ENCODE assay signal across 8 cellular contexts in the genomic region with DNA sequence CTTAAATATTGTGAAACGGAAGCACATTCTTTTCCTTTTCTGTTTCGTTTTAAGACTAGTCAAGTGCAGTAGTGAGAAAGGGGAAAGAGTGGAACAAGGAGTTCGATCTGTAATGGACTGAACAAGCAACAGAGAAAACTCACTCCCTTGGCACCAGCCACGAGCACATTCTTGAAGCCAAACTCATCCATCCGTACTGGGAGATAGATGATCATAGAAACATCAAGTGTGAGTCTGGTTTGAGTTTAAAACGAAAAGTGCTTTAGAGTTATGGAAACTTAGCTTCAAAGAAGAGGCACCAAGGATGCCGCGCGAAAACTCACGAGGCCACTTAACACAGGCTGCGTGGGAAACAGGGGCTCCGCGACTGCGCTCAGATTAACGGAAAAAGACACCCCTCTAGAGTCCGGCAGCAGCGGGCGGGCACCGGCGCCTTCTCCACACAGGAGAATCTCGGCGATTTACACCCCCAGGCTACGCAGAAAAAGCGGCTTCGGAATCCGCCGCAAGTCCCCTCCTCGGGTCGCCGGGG. TPM values are rescaled to one million over a fixed set of nuclear protein-coding genes. Genes with fewer than 3 reads are reported as not detected.
DNase-seq lines count a peak whose midpoint lies in the region; ATAC-seq, FAIRE-seq and TF ChIP-seq lines count a peak whose summit lies in the region.

No MANE protein-coding gene starts in this region.

- H3K4me1 ChIP-seq in PC-3 (ENCODE audit: insufficient read depth, low read length) (peaks cover 5% of the 10 kb centered on the region; the same call in 1 of the 2 replicates), breast epithelium (no peaks in the 10 kb centered on the region), keratinocyte (ENCODE audit: control insufficient read depth, extremely low read depth, insufficient read depth, low read length) (peaks cover 10% of the 10 kb centered on the region)

- H3K79me2 ChIP-seq in PC-3 (ENCODE audit: low read length): no peaks in the 10 kb centered on the region
- no peaks in the 10 kb centered on the region for H3K79me2 ChIP-seq in keratinocyte (ENCODE audit: control insufficient read depth, insufficient read depth, low read length)

- dilution Hi-C loops in keratinocyte (cut with MboI; ENCODE audit: extremely low pct_ligation_motif_present, low sequenced_read_pairs): no loop called here

- H2AFZ ChIP-seq in PC-3 (ENCODE audit: low read length): peak overlapping the region; percentile 58
- H2AFZ ChIP-seq in keratinocyte (ENCODE audit: control insufficient read depth, low read length): peak overlapping the region; percentile 76

- H3K4me2 ChIP-seq in PC-3 (ENCODE audit: low read length): peak overlapping the region; percentile 85
- H3K4me2 ChIP-seq in keratinocyte (ENCODE audit: control insufficient read depth, extremely low read depth, insufficient read depth, low read depth, low read length): peak overlapping the region; percentile 92

- BruUV-seq in PC-3 (replicated peaks; lab: Mats Ljungman, UMichigan): TSS peak; percentile 58

- no peak for TF ChIP-seq POLR2A in breast epithelium (IDR thresholded peaks at IDR 0.05)

- H3K27ac ChIP-seq in CD4-positive, alpha-beta T cell (ENCODE audit: low read depth, low read length): no peak overlapping the region
- no peak overlapping the region for H3K27ac ChIP-seq in PC-3 (ENCODE audit: low read length)
- H3K27ac ChIP-seq in breast epithelium: peak overlapping the region; percentile 78 to 79
- peak overlapping the region; percentile 28 for H3K27ac ChIP-seq in keratinocyte (ENCODE audit: control insufficient read depth, insufficient read depth, low read length)

- POLR2A ChIA-PET in CD4-positive, alpha-beta T cell (lab: Charles Lee): interaction anchor here (1.1 to 1.9 kb wide), 5 partner anchors 10 to 326 kb away, joined by 3 to 10 read pairs (median 7); a partner anchor contains a TSS
- POLR2A ChIA-PET in PC-3 (lab: Charles Lee; ENCODE audit: unreplicated experiment): interaction anchor here (0.6 kb wide), 1 partner anchor 38 kb away, joined by 3 read pairs; a partner anchor contains a TSS

- no peaks in the 10 kb centered on the region for H3K36me3 Mint-ChIP-seq in CD4-positive, alpha-beta T cell (ENCODE audit: low read depth)

- intact Hi-C loops in CD4-positive, alpha-beta T cell (cut with DNase I, micrococcal nuclease): loop anchor here (5.0 to 10.0 kb wide), 4 partner anchors 39 to 851 kb away; a partner anchor contains a TSS
- intact Hi-C loops in PC-3 (cut with micrococcal nuclease): no loop called here
- intact Hi-C loops in breast epithelium (cut with DNase I; ENCODE audit: low total_unique reads): no loop called here

- CTCF ChIA-PET in CD4-positive, alpha-beta T cell (lab: Charles Lee): interaction anchor here (1.1 to 1.4 kb wide), 3 partner anchors 10 to 44 kb away, joined by 3 to 6 read pairs (median 3); no protein-coding TSS in a partner anchor
- CTCF ChIA-PET in PC-3 (lab: Charles Lee): no interaction called here

- H3K4me3 ChIP-seq in PC-3 (ENCODE audit: low read length) (peak overlapping the region; percentile 69), breast epithelium (peak overlapping the region; percentile 61 to 81 (median 74)), keratinocyte (ENCODE audit: control insufficient read depth in 2 of 3, extremely low read depth in 1 of 3, insufficient read depth in 2 of 3, low read depth in 1 of 3, low read length in 3 of 3) (peak overlapping the region; percentile 56 to 68 (median 62))

- no peaks in the 10 kb centered on the region for H3K27me3 ChIP-seq in CD4-positive, alpha-beta T cell (ENCODE audit: control insufficient read depth, insufficient read depth, low read length)
- H3K27me3 ChIP-seq in PC-3 (ENCODE audit: low read length) (no peaks in the 10 kb centered on the region), breast epithelium (no peaks in the 10 kb centered on the region), keratinocyte (ENCODE audit: control insufficient read depth, extremely low read depth, insufficient read depth, low read length) (no peaks in the 10 kb centered on the region)

- peak overlapping the region; percentile 85 for H3K27ac Mint-ChIP-seq in CD4-positive, alpha-beta T cell

- DNase-seq in CD4-positive, alpha-beta T cell: peak in 6 of 10 experiments; percentile 7 to 47 (median 10)
- DNase-seq in PC-3: peak; percentile 60
- peak in 1 of 2 donors; percentile 30 for DNase-seq in breast epithelium (ENCODE audit: low spot score in 2 of 2)
- DNase-seq in keratinocyte (ENCODE audit: low read depth, low spot score): no peak
- DNase-seq in stimulated activated CD4-positive, alpha-beta T cell treated with anti-CD3 and anti-CD28 coated beads, Interleukin-4, amount 100 ng/mL, for 4 hours: peak; percentile 23 to 39
- DNase-seq in hippocampal formation (lab: John Stamatoyannopoulos, UW): no peak

- H3K9me2 ChIP-seq in PC-3 (replicated peaks; ENCODE audit: low read length): no peaks in the 10 kb centered on the region

- H3K9me3 Mint-ChIP-seq in CD4-positive, alpha-beta T cell: no peaks in the 10 kb centered on the region

- H3K9me3 ChIP-seq in CD4-positive, alpha-beta T cell (ENCODE audit: control insufficient read depth, low read length): no peaks in the 10 kb centered on the region
- H3K9me3 ChIP-seq in PC-3 (ENCODE audit: low read length) (no peaks in the 10 kb centered on the region), breast epithelium (no peaks in the 10 kb centered on the region), keratinocyte (ENCODE audit: control insufficient read depth, low read depth, low read length) (no peaks in the 10 kb centered on the region)

- H4K20me1 ChIP-seq in PC-3 (ENCODE audit: low read length) (no peaks in the 10 kb centered on the region), keratinocyte (ENCODE audit: control insufficient read depth, extremely low read depth, insufficient read depth, low read length) (no peaks in the 10 kb centered on the region)

- H3K4me3 Mint-ChIP-seq in CD4-positive, alpha-beta T cell: peak overlapping the region; percentile 93

- H3K9ac ChIP-seq in PC-3 (ENCODE audit: low read length) (peak overlapping the region; percentile 37; the same call in 1 of the 2 replicates), keratinocyte (ENCODE audit: control insufficient read depth, extremely low read depth, insufficient read depth, low read length) (peak overlapping the region; percentile 62)

- H3K27me3 Mint-ChIP-seq in CD4-positive, alpha-beta T cell: no peaks in the 10 kb centered on the region

- H3K9me1 ChIP-seq in keratinocyte (ENCODE audit: control insufficient read depth, extremely low read depth, insufficient read depth, low read length): no peaks in the 10 kb centered on the region

- peak; percentile 5 for ATAC-seq in CD4-positive, alpha-beta T cell (ENCODE audit: poor library complexity)
- peak; percentile 29 for ATAC-seq in GM21619 (IDR thresholded peaks at IDR 0.05; ENCODE audit: unreplicated experiment)
- ATAC-seq in PC-3: peak; percentile 7
- ATAC-seq in GM18502 (IDR thresholded peaks at IDR 0.05; ENCODE audit: poor library complexity, unreplicated experiment): no peak

- no peaks in the 10 kb centered on the region for H3F3A ChIP-seq in PC-3 (ENCODE audit: low read length, unreplicated experiment)

- no peaks in the 10 kb centered on the region for H3K36me3 ChIP-seq in PC-3 (ENCODE audit: low read depth, low read length)
- no peaks in the 10 kb centered on the region for H3K36me3 ChIP-seq in breast epithelium
- H3K36me3 ChIP-seq in keratinocyte (ENCODE audit: control insufficient read depth in 2 of 2, extremely low read depth in 1 of 2, insufficient read depth in 2 of 2, low read length in 2 of 2): no peaks in the 10 kb centered on the region

- peak; percentile 84 for FAIRE-seq in keratinocyte (lab: Jason Lieb, UNC)

- no peak for TF ChIP-seq CTCF in CD4-positive, alpha-beta T cell (IDR thresholded peaks at IDR 0.05)
- TF ChIP-seq CTCF in PC-3 (conservative IDR thresholded peaks at IDR 0.05; ENCODE audit: low read depth, low read length) (no peak), breast epithelium (IDR thresholded peaks at IDR 0.05) (no peak), keratinocyte (optimal IDR thresholded peaks at IDR 0.05 in 1 of 3, IDR thresholded peaks at IDR 0.05 in 1 of 3, conservative IDR thresholded peaks at IDR 0.05 in 1 of 3; ENCODE audit: extremely low read depth in 1 of 3, insufficient read depth in 2 of 3, low read length in 3 of 3) (no peak)

- H3K4me1 Mint-ChIP-seq in CD4-positive, alpha-beta T cell (ENCODE audit: low read depth): peaks cover 13% of the 10 kb centered on the region

RNA-seq across cellular contexts. Expression of a gene that starts 0.7 kb away (rescaled TPM):
- 1 to 10 TPM in 1 of 2 experiments, under 1 TPM in 1; 0.93 to 2.4 TPM for total RNA-seq in CD4-positive, alpha-beta T cell
- total RNA-seq in PC-3 (2014; rRNA removed): 3.1 and 4.8 TPM in 2 replicates
- 1 to 10 TPM; 3.7 to 7.2 (median 4.6) TPM for total RNA-seq in breast epithelium
- 0.50 to 0.99 TPM (median 0.75 TPM) in 3 replicates for polyA plus RNA-seq in keratinocyte
- polyA plus RNA-seq in keratinocyte (2011; ENCODE audit: low read depth): 0.64 TPM
- polyA plus RNA-seq in keratinocyte (2011; cell fraction: cytosol; rRNA removed): 0.21 and 1.1 TPM in 2 replicates
- 1.1 and 1.7 TPM in 2 replicates for polyA plus RNA-seq in keratinocyte (2011; cell fraction: nucleus; rRNA removed)
- polyA plus RNA-seq in keratinocyte (2012; ENCODE audit: low replicate concordance): 0.88 and 1.4 TPM in 2 replicates
- 0.40 to 3.1 TPM (median 0.64 TPM) in 3 replicates for polyA minus RNA-seq in keratinocyte
- polyA minus RNA-seq in keratinocyte (2011; cell fraction: cytosol; rRNA and poly(A)+ RNA removed): 4.8 TPM
- 1.1 and 1.2 TPM in 2 replicates for polyA minus RNA-seq in keratinocyte (2011; cell fraction: nucleus; rRNA and poly(A)+ RNA removed)

RNA-seq across cellular contexts. Expression of a gene that starts 28.7 kb away (rescaled TPM):
- 10 to 100 TPM; 45.8 to 47.6 TPM for total RNA-seq in CD4-positive, alpha-beta T cell
- total RNA-seq in PC-3 (2014; rRNA removed): 98.3 and 109 TPM in 2 replicates
- total RNA-seq in breast epithelium: 10 to 100 TPM; 45.1 to 52.0 (median 45.6) TPM
- polyA plus RNA-seq in keratinocyte: 52.1 to 90.6 TPM (median 77.1 TPM) in 3 replicates
- polyA plus RNA-seq in keratinocyte (2011; ENCODE audit: low read depth): 90.5 TPM
- polyA plus RNA-seq in keratinocyte (2011; cell fraction: cytosol; rRNA removed): 49.3 and 96.3 TPM in 2 replicates
- polyA plus RNA-seq in keratinocyte (2011; cell fraction: nucleus; rRNA removed): 55.1 and 65.4 TPM in 2 replicates
- polyA plus RNA-seq in keratinocyte (2012; ENCODE audit: low replicate concordance): 51.6 and 51.8 TPM in 2 replicates
- 14.2 to 44.1 TPM (median 24.5 TPM) in 3 replicates for polyA minus RNA-seq in keratinocyte
- 50.6 TPM for polyA minus RNA-seq in keratinocyte (2011; cell fraction: cytosol; rRNA and poly(A)+ RNA removed)
- polyA minus RNA-seq in keratinocyte (2011; cell fraction: nucleus; rRNA and poly(A)+ RNA removed): 22.2 and 27.8 TPM in 2 replicates

RNA-seq across cellular contexts. Expression of a gene that starts 37.7 kb away (rescaled TPM):
- total RNA-seq in CD4-positive, alpha-beta T cell: 10 to 100 TPM; 17.2 to 17.6 TPM
- total RNA-seq in PC-3 (2014; rRNA removed): 28.6 and 47.7 TPM in 2 replicates
- 10 to 100 TPM; 40.5 to 47.3 (median 41.6) TPM for total RNA-seq in breast epithelium
- 11.7 to 30.0 TPM (median 15.3 TPM) in 3 replicates for polyA plus RNA-seq in keratinocyte
- 2.8 TPM for polyA plus RNA-seq in keratinocyte (2011; ENCODE audit: low read depth)
- polyA plus RNA-seq in keratinocyte (2011; cell fraction: cytosol; rRNA removed): 12.4 and 25.7 TPM in 2 replicates
- polyA plus RNA-seq in keratinocyte (2011; cell fraction: nucleus; rRNA removed): 28.0 and 46.3 TPM in 2 replicates
- polyA plus RNA-seq in keratinocyte (2012; ENCODE audit: low replicate concordance): 16.9 and 20.4 TPM in 2 replicates
- polyA minus RNA-seq in keratinocyte: 11.0 to 21.0 TPM (median 16.6 TPM) in 3 replicates
- polyA minus RNA-seq in keratinocyte (2011; cell fraction: cytosol; rRNA and poly(A)+ RNA removed): 50.3 TPM
- polyA minus RNA-seq in keratinocyte (2011; cell fraction: nucleus; rRNA and poly(A)+ RNA removed): 24.2 and 26.2 TPM in 2 replicates

RNA-seq across cellular contexts. Expression of a gene that starts 37.9 kb away (rescaled TPM):
- total RNA-seq in CD4-positive, alpha-beta T cell: 100 to 1,000 TPM; 123 TPM
- total RNA-seq in PC-3 (2014; rRNA removed) (32.0 and 74.5 TPM in 2 replicates), breast epithelium (1 to 10 TPM; 4.1 to 7.8 (median 4.9) TPM)
- 4.3 to 31.4 TPM (median 19.1 TPM) in 3 replicates for polyA plus RNA-seq in keratinocyte
- 0.94 TPM for polyA plus RNA-seq in keratinocyte (2011; ENCODE audit: low read depth)
- polyA plus RNA-seq in keratinocyte (2011; cell fraction: cytosol; rRNA removed): 7.5 and 8.6 TPM in 2 replicates
- 13.9 and 19.4 TPM in 2 replicates for polyA plus RNA-seq in keratinocyte (2011; cell fraction: nucleus; rRNA removed)
- polyA plus RNA-seq in keratinocyte (2012; ENCODE audit: low replicate concordance): 2.1 and 37.1 TPM in 2 replicates
- 3.8 to 33.5 TPM (median 10.3 TPM) in 3 replicates for polyA minus RNA-seq in keratinocyte
- 5.8 TPM for polyA minus RNA-seq in keratinocyte (2011; cell fraction: cytosol; rRNA and poly(A)+ RNA removed)
- 4.2 and 4.9 TPM in 2 replicates for polyA minus RNA-seq in keratinocyte (2011; cell fraction: nucleus; rRNA and poly(A)+ RNA removed)

Comparison
In these comparisons a context has a peak if more than half of its experiments do, and no peak if none do; other contexts are left out.
1. DNase-seq: peak in CD4-positive, alpha-beta T cell (6 of 10), PC-3 (single experiment) and stimulated activated CD4-positive, alpha-beta T cell treated with anti-CD3 and anti-CD28 coated beads, Interleukin-4, amount 100 ng/mL, for 4 hours (2 of 2); none in keratinocyte (single experiment) and hippocampal formation (0 of 2).
2. H3K27ac ChIP-seq: peak in breast epithelium (2 of 2) and keratinocyte (single experiment); none in CD4-positive, alpha-beta T cell (single experiment) and PC-3 (single experiment).
3. intact Hi-C loops: an anchor here in CD4-positive, alpha-beta T cell (5.0 to 10.0 kb wide); none called in PC-3 and breast epithelium.
4. Peak in every context shown above with its lines, with median percentiles within 50 percentile points of each other: H3K4me3 ChIP-seq.